ENCODE assay signal across 8 cellular contexts in genomic region chr1:28328228-28328648, GRCh38. TPM values are rescaled to one million over a fixed set of nuclear protein-coding genes. Genes with fewer than 3 reads are reported as not detected.
DNase-seq lines count a peak whose midpoint lies in the region; ATAC-seq and TF ChIP-seq lines count a peak whose summit lies in the region.

No MANE protein-coding gene starts in this region.

- ATAC-seq in Right ventricle myocardium superior (ENCODE audit: poor library complexity) (no peak), left cardiac atrium (no peak), memory B cell (ENCODE audit: low read depth) (no peak), upper lobe of left lung (ENCODE audit: low FRiP score in 2 of 2) (no peak)

- no peaks in the 10 kb centered on the region for H3K27me3 ChIP-seq in upper lobe of left lung

- no peak for TF ChIP-seq POLR2A in upper lobe of left lung (IDR thresholded peaks at IDR 0.05)

- TF ChIP-seq CTCF in astrocyte of the spinal cord (IDR thresholded peaks at IDR 0.05; ENCODE audit: low read depth, low read length): no peak
- no peak for TF ChIP-seq CTCF in upper lobe of left lung (IDR thresholded peaks at IDR 0.05)

- no peaks in the 10 kb centered on the region for H3K27me3 Mint-ChIP-seq in memory B cell

- H3K4me3 Mint-ChIP-seq in memory B cell: peak overlapping the region; percentile 86

- H3K27ac Mint-ChIP-seq in memory B cell: peak overlapping the region; percentile 94

- peak overlapping the region; percentile 84 to 94 (median 92) for H3K27ac ChIP-seq in upper lobe of left lung

- H3K4me1 ChIP-seq in upper lobe of left lung: peaks cover 12 to 21% (median 16%) of the 10 kb centered on the region in 4 donors

- H3K36me3 ChIP-seq in upper lobe of left lung: peaks cover 6 to 23% (median 11%) of the 10 kb centered on the region in 4 donors

- TF ChIP-seq EP300 in upper lobe of left lung (IDR thresholded peaks at IDR 0.05): no peak

- DNase-seq in Right ventricle myocardium superior: peak; percentile 41
- no peak for DNase-seq in left cardiac atrium
- no peak for DNase-seq in astrocyte of the spinal cord (ENCODE audit: low read depth, low spot score)
- peak in 1 of 2 donors; percentile 15 for DNase-seq in memory B cell (ENCODE audit: low spot score in 2 of 2)
- no peak for DNase-seq in upper lobe of left lung
- DNase-seq in NAMALWA (ENCODE audit: low spot score): no peak
- DNase-seq in COLO668 (lab: John Stamatoyannopoulos, UW; ENCODE audit: unreplicated experiment): no peak
- no peak for DNase-seq in ACHN

- H3K4me3 ChIP-seq in astrocyte of the spinal cord (ENCODE audit: low read depth, low read length): peak overlapping the region; percentile 78
- H3K4me3 ChIP-seq in upper lobe of left lung: peak overlapping the region in 3 of 4 donors; percentile 56 to 71 (median 59)

- H3K9me3 Mint-ChIP-seq in memory B cell: no peaks in the 10 kb centered on the region

- in situ Hi-C loops in astrocyte of the spinal cord (cut with HindIII; ENCODE audit: low sequenced_read_pairs) (no loop called here), ACHN (cut with HindIII; ENCODE audit: low pct_ligation_motif_present, low pct_unique_long_range_greater_than_20kb, low sequenced_read_pairs) (no loop called here)

- peaks cover 19% of the 10 kb centered on the region for H3K4me1 Mint-ChIP-seq in memory B cell

- peaks cover 14% of the 10 kb centered on the region for H3K36me3 Mint-ChIP-seq in memory B cell

- 69 to 75% methylated on average over 16 of the region's 16 CpGs for WGBS in upper lobe of left lung, 2 donors

- no peaks in the 10 kb centered on the region for H3K9me3 ChIP-seq in upper lobe of left lung

- intact Hi-C loops in Right ventricle myocardium superior (cut with DNase I): no loop called here
- intact Hi-C loops in left cardiac atrium (cut with DNase I): loop anchor here in 1 of 2 donors (5.0 kb wide), 1 partner anchor 81 kb away; no protein-coding TSS in a partner anchor

RNA-seq across cellular contexts. Expression of gene MED18, which starts 0.6 kb away (rescaled TPM):
- total RNA-seq in Right ventricle myocardium superior (9.7 TPM), left cardiac atrium (1 to 10 TPM; 8.1 to 9.5 TPM), upper lobe of left lung (10 to 100 TPM; 11.3 to 30.4 (median 14.6) TPM)

RNA-seq across cellular contexts. Expression of gene PHACTR4, which starts 41.3 kb away (rescaled TPM):
- total RNA-seq in Right ventricle myocardium superior (14.9 TPM), left cardiac atrium (10 to 100 TPM; 20.8 to 26.2 TPM), upper lobe of left lung (10 to 100 TPM; 28.8 to 38.7 (median 33.9) TPM)
